In the genomic region with DNA sequence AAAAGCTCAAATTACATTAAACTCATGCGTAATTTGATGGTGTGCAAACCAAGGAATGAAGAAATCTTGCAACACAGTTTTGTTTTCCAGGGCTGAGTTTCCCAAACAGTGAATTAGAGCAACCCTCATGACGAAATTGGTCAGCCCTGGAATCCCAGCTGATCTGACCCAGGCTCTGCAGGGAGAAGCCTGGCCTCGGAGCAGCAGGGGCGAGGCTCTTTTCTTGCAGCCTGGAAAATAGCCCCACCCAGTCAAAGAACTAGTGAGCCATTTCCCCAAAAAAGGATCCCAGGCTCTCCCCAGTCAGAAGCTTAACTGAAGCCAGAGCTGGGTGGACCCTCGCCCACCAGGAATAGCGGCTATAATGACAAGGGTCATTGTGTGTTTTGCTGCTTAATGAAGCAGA, we compare ENCODE assay signal across 13 cellular contexts.
DNase-seq lines count a peak whose midpoint lies in the region; TF ChIP-seq lines count a peak whose summit lies in the region.
"Had no signal": no experiment of that assay in that cellular context is flagged by ENCODE, and none has a peak within 500 bp of the region (broad histone marks: within the 10 kb centered on the region; RNA-seq: fewer than 3 reads in every experiment).

No MANE protein-coding gene starts in this region.

- H3K4me3 ChIP-seq in sigmoid colon: no peak overlapping the region

- H3K36me3 Mint-ChIP-seq in activated CD4-positive, alpha-beta memory T cell treated with anti-CD3 and anti-CD28 coated beads for 36 hours: no peaks in the 10 kb centered on the region
- H3K36me3 Mint-ChIP-seq: CD4-positive, alpha-beta memory T cell; natural killer cell; stimulated activated effector memory CD8-positive, alpha-beta T cell treated with anti-CD3 and anti-CD28 coated beads, Interleukin-12 subunit alpha, Interleukin-12 subunit beta, amount 100 ng/mL, for 72 hours had no signal

- no peak for TF ChIP-seq CTCF in sigmoid colon (IDR thresholded peaks at IDR 0.05)

- WGBS in sigmoid colon, 2 donors: 44 to 68% methylated on average over 6 of the region's 6 CpGs

- H3K27me3 Mint-ChIP-seq in activated CD4-positive, alpha-beta memory T cell treated with anti-CD3 and anti-CD28 coated beads for 36 hours: no peaks in the 10 kb centered on the region

- TF ChIP-seq POLR2A in sigmoid colon (IDR thresholded peaks at IDR 0.05): no peak

- POLR2A ChIA-PET in activated CD4-positive, alpha-beta memory T cell treated with anti-CD3 and anti-CD28 coated beads for 36 hours (lab: Charles Lee): no interaction called here

- CTCF ChIA-PET in activated CD4-positive, alpha-beta memory T cell treated with anti-CD3 and anti-CD28 coated beads for 36 hours (lab: Charles Lee): no interaction called here

- H3K4me1 Mint-ChIP-seq in activated CD4-positive, alpha-beta memory T cell treated with anti-CD3 and anti-CD28 coated beads for 36 hours (ENCODE audit: low read depth): no peaks in the 10 kb centered on the region
- H3K4me1 Mint-ChIP-seq: CD4-positive, alpha-beta memory T cell; natural killer cell; stimulated activated effector memory CD8-positive, alpha-beta T cell treated with anti-CD3 and anti-CD28 coated beads, Interleukin-12 subunit alpha, Interleukin-12 subunit beta, amount 100 ng/mL, for 72 hours had no signal

- peaks cover 0 to 4% (median 0%) of the 10 kb centered on the region in 4 donors for H3K4me1 ChIP-seq in sigmoid colon

- no peaks in the 10 kb centered on the region for H3K36me3 ChIP-seq in sigmoid colon

- intact Hi-C loops in sigmoid colon (cut with DNase I): no loop called here
- intact Hi-C loops in activated CD4-positive, alpha-beta memory T cell treated with anti-CD3 and anti-CD28 coated beads for 36 hours (cut with micrococcal nuclease): no loop called here

- no peaks in the 10 kb centered on the region for H3K9me3 ChIP-seq in sigmoid colon

- DNase-seq in ELF-1 (ENCODE audit: low read depth, low spot score) (peak; percentile 50), astrocyte of the hippocampus (ENCODE audit: low read depth, low spot score) (peak; percentile 49), hepatic stellate cell (ENCODE audit: low spot score) (peak; percentile 47), sigmoid colon (peak; percentile 92), DMS79 (lab: John Stamatoyannopoulos, UW) (no peak), DMS153 treated with DMSO at 0.1 percent for 48 hours (lab: John Stamatoyannopoulos, UW; ENCODE audit: unreplicated experiment) (no peak), SIG-M5 treated with dmso at 0.1 percent for 504 hours (lab: John Stamatoyannopoulos, UW; ENCODE audit: unreplicated experiment) (no peak)
- no peak for DNase-seq in activated CD4-positive, alpha-beta memory T cell treated with anti-CD3 and anti-CD28 coated beads for 36 hours
- DNase-seq: CD4-positive, alpha-beta memory T cell; effector memory CD4-positive, alpha-beta T cell; natural killer cell; PC-3 had no signal

- H3K27ac ChIP-seq in sigmoid colon: peak overlapping the region; percentile 48 to 71 (median 55)

- no peaks in the 10 kb centered on the region for H3K27me3 ChIP-seq in sigmoid colon

- TF ChIP-seq EP300 in sigmoid colon (IDR thresholded peaks at IDR 0.05): no peak

- no peak overlapping the region for H3K4me3 Mint-ChIP-seq in activated CD4-positive, alpha-beta memory T cell treated with anti-CD3 and anti-CD28 coated beads for 36 hours
- H3K4me3 Mint-ChIP-seq: CD4-positive, alpha-beta memory T cell; natural killer cell; stimulated activated effector memory CD8-positive, alpha-beta T cell treated with anti-CD3 and anti-CD28 coated beads, Interleukin-12 subunit alpha, Interleukin-12 subunit beta, amount 100 ng/mL, for 72 hours had no signal

- no peak overlapping the region for H3K27ac Mint-ChIP-seq in activated CD4-positive, alpha-beta memory T cell treated with anti-CD3 and anti-CD28 coated beads for 36 hours
- H3K27ac Mint-ChIP-seq: CD4-positive, alpha-beta memory T cell; natural killer cell; stimulated activated effector memory CD8-positive, alpha-beta T cell treated with anti-CD3 and anti-CD28 coated beads, Interleukin-12 subunit alpha, Interleukin-12 subunit beta, amount 100 ng/mL, for 72 hours had no signal

- H3K9me3 Mint-ChIP-seq in activated CD4-positive, alpha-beta memory T cell treated with anti-CD3 and anti-CD28 coated beads for 36 hours: no peaks in the 10 kb centered on the region
- H3K9me3 Mint-ChIP-seq: CD4-positive, alpha-beta memory T cell; natural killer cell; stimulated activated effector memory CD8-positive, alpha-beta T cell treated with anti-CD3 and anti-CD28 coated beads, Interleukin-12 subunit alpha, Interleukin-12 subunit beta, amount 100 ng/mL, for 72 hours had no signal

Comparison
In these comparisons a context has a peak if more than half of its experiments do, and no peak if none do; other contexts are left out.
1. DNase-seq: peak in ELF-1 (single experiment), astrocyte of the hippocampus (single experiment), hepatic stellate cell (single experiment) and sigmoid colon (single experiment); none in DMS79 (single experiment), DMS153 treated with DMSO at 0.1 percent for 48 hours (single experiment), activated CD4-positive, alpha-beta memory T cell treated with anti-CD3 and anti-CD28 coated beads for 36 hours (single experiment) and SIG-M5 treated with dmso at 0.1 percent for 504 hours (single experiment).